ENCODE assay signal across 8 cellular contexts in the genomic region with DNA sequence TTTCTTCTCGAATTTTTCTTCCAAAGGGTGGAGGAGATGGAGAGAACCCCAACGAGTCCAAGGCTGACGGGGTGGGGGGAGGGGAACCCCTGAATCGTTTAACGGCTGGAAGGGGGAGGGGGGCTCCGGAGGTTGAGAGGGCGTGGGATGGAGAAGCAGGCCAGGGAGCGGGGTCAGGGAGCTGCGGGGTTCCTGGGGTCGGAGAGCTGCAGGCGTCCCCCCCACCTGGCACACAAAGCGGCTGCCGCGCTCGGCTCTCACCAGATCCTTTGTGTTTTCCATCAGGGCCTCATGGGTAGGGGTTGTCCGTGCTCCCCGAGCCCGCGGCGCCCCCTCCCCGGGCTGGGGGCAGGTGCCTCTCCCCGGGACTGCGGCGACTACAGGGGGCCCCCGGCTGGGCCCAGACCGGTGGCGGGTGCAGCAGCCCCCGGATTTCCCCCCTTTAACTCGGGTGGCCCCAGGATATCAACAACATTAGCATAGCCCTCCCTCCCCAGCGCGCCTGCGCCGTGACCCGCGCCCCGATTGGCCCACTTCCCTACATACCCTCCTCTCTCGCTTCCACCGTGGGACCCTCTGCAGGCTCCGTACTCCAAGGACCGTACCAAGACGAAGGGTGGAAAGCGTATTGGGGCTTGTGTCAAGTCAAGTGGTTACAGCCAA. TPM values are rescaled to one million over a fixed set of nuclear protein-coding genes. Genes with fewer than 3 reads are reported as not detected.
DNase-seq lines count a peak whose midpoint lies in the region; ATAC-seq and TF ChIP-seq lines count a peak whose summit lies in the region.

A gene (minus strand): TSS at position 476 of the 663 bp plus-strand sequence. CDS start 34,888 bp downstream, outside the sequence.

- H3K9me3 ChIP-seq in right cardiac atrium (ENCODE audit: control insufficient read depth, low read length) (no peaks in the 10 kb centered on the region), psoas muscle (no peaks in the 10 kb centered on the region)

- peaks cover 0 to 50% of the 10 kb centered on the region in 2 donors for H3K36me3 ChIP-seq in psoas muscle (ENCODE audit: insufficient read depth in 1 of 2, low read depth in 1 of 2)
- H3K36me3 ChIP-seq in urinary bladder (ENCODE audit: insufficient read depth) = peaks cover 1% of the 10 kb centered on the region

- TF ChIP-seq CTCF in GM13976 (IDR thresholded peaks at IDR 0.05; ENCODE audit: borderline replicate concordance, control extremely low read depth, extremely low read depth, insufficient read depth, missing control alignments) = no peak
- no peak for TF ChIP-seq CTCF in psoas muscle (IDR thresholded peaks at IDR 0.05)

- H3K27me3 ChIP-seq in right cardiac atrium (ENCODE audit: control insufficient read depth, insufficient read depth) (no peaks in the 10 kb centered on the region), psoas muscle (ENCODE audit: insufficient read depth in 3 of 3, low read length in 2 of 3) (no peaks in the 10 kb centered on the region)

- ATAC-seq in HG02884 (IDR thresholded peaks at IDR 0.05; ENCODE audit: unreplicated experiment) (peak; percentile 67), right cardiac atrium (peak; percentile 96), psoas muscle (peak; percentile 91 to 95 (median 94))

- peak; percentile 98 for DNase-seq in GM13976 (ENCODE audit: low spot score)
- peak; percentile 96 for DNase-seq in NCI-H1694 treated with DMSO at 0.1 percent for 48 hours (lab: John Stamatoyannopoulos, UW)
- DNase-seq in T-helper 2 cell = peak; percentile 88 to 98 (median 94)
- peak in 57 of 58 donors; percentile 69 to 99 (median 96) for DNase-seq in anterior cingulate cortex (lab: John Stamatoyannopoulos, UW)
- DNase-seq in right cardiac atrium = peak; percentile 95 to 98 (median 97)
- peak; percentile 95 to 97 for DNase-seq in psoas muscle

- in situ Hi-C loops in GM13976 (cut with MboI; ENCODE audit: low sequenced_read_pairs, unreplicated experiment) = no loop called here

- H3K4me3 ChIP-seq in right cardiac atrium (ENCODE audit: low read length) = peak within 1 kb of the TSS; percentile 74
- peak within 1 kb of the TSS; percentile 99 for H3K4me3 ChIP-seq in psoas muscle
- H3K4me3 ChIP-seq in urinary bladder (ENCODE audit: low read depth, low read length) = peak within 1 kb of the TSS; percentile 75

- H3K27ac ChIP-seq in right cardiac atrium (ENCODE audit: low read length) = peak within 1 kb of the TSS; percentile 97
- peak within 1 kb of the TSS; percentile 99 for H3K27ac ChIP-seq in psoas muscle
- H3K27ac ChIP-seq in urinary bladder (ENCODE audit: low read depth) = peak within 1 kb of the TSS; percentile 92

- intact Hi-C loops in right cardiac atrium (cut with DNase I) = no loop called here
- intact Hi-C loops in psoas muscle (cut with DNase I) = no loop called here

- WGBS in right cardiac atrium = under 1% methylated on average over 42 of the region's 42 CpGs
- WGBS in psoas muscle, 3 donors = 0 to 1% (median 1%) methylated on average over 28 to 42 of the region's 42 CpGs
- WGBS in urinary bladder = under 1% methylated on average over 42 of the region's 42 CpGs

- H3K4me1 ChIP-seq in right cardiac atrium (ENCODE audit: control insufficient read depth, insufficient read depth, low read length) = peaks cover 7% of the 10 kb centered on the region
- H3K4me1 ChIP-seq in psoas muscle = peaks cover 36% of the 10 kb centered on the region
- H3K4me1 ChIP-seq in urinary bladder (ENCODE audit: insufficient read depth) = peaks cover 2% of the 10 kb centered on the region

RNA-seq across cellular contexts. Expression of the gene that starts here (rescaled TPM):
- total RNA-seq in right cardiac atrium (1 to 10 TPM; 5.9 to 9.1 (median 6.3) TPM), psoas muscle (1 to 10 TPM; 5.1 to 6.6 (median 5.7) TPM), urinary bladder (60.1 TPM)
- polyA plus RNA-seq in right cardiac atrium (4.1 TPM), psoas muscle (1 to 10 TPM; 2.7 to 7.2 (median 3.0) TPM), urinary bladder (5.9 TPM)

Comparison
In these comparisons a context has a peak if more than half of its experiments do, and no peak if none do; other contexts are left out.
1. Peak in every context shown above with its lines: DNase-seq, ATAC-seq, H3K4me3 ChIP-seq and H3K27ac ChIP-seq.